In the genomic region with DNA sequence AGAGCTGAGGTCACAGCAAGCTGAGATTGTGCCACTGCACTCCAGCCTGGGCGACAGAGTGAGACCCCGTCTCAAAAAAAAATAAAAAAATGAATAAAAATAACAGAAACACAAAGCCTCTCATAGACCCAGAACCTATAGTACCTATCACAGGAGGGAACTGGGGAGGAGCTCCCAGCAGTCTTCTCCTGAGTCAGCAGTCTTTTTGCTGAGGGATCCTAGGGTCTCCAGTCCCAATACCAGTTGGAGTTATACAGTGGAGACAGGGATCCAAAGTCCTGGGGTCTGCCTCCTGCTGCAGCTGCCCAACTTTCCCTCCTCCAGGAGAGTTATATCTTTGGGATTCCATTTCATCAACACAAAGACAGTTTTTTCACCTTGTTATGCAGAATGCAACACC, we compare ENCODE assay signal across 15 cellular contexts. TPM values are rescaled to one million over a fixed set of nuclear protein-coding genes. Genes with fewer than 3 reads are reported as not detected.
"Had no signal": no experiment of that assay in that cellular context is flagged by ENCODE, and none has a peak within 500 bp of the region (broad histone marks: within the 10 kb centered on the region; RNA-seq: fewer than 3 reads in every experiment).

No MANE protein-coding gene starts in this region.

- H3K9me3 ChIP-seq: body of pancreas, SJSA1, transverse colon had no signal

- ATAC-seq: body of pancreas; stimulated activated effector memory CD8-positive, alpha-beta T cell treated with anti-CD3 and anti-CD28 coated beads, Interleukin-12 subunit alpha, Interleukin-12 subunit beta, amount 100 ng/mL, for 72 hours had no signal

- H3K9ac ChIP-seq: parathyroid adenoma had no signal

- H3K9me3 Mint-ChIP-seq: stimulated activated effector memory CD8-positive, alpha-beta T cell treated with anti-CD3 and anti-CD28 coated beads, Interleukin-12 subunit alpha, Interleukin-12 subunit beta, amount 100 ng/mL, for 72 hours had no signal

- H3K4me3 Mint-ChIP-seq: stimulated activated effector memory CD8-positive, alpha-beta T cell treated with anti-CD3 and anti-CD28 coated beads, Interleukin-12 subunit alpha, Interleukin-12 subunit beta, amount 100 ng/mL, for 72 hours had no signal

- H3K27me3 ChIP-seq: body of pancreas, hepatocyte, SJSA1, transverse colon had no signal

- H3K4me3 ChIP-seq: body of pancreas, hepatocyte, SJSA1, smooth muscle cell, transverse colon had no signal

- DNase-seq: activated T-cell treated with anti-CD3 and anti-CD28 coated beads, Interleukin-2, amount 50 U/mL, for 48 hours; amniotic stem cell; body of pancreas; effector memory CD4-positive, alpha-beta T cell; mesendoderm; T1000; transverse colon had no signal

- H3K27ac ChIP-seq: body of pancreas, epithelial cell of prostate, hepatocyte, parathyroid adenoma, SJSA1, transverse colon had no signal

- H3K4me2 ChIP-seq: hepatocyte, smooth muscle cell had no signal

- H2AFZ ChIP-seq: hepatocyte, parathyroid adenoma had no signal

RNA-seq across cellular contexts. Expression of a gene that starts 12.5 kb away (rescaled TPM):
- total RNA-seq: kidney epithelial cell, SJSA1, smooth muscle cell, subcutaneous adipose tissue had no signal
